In the genomic region with DNA sequence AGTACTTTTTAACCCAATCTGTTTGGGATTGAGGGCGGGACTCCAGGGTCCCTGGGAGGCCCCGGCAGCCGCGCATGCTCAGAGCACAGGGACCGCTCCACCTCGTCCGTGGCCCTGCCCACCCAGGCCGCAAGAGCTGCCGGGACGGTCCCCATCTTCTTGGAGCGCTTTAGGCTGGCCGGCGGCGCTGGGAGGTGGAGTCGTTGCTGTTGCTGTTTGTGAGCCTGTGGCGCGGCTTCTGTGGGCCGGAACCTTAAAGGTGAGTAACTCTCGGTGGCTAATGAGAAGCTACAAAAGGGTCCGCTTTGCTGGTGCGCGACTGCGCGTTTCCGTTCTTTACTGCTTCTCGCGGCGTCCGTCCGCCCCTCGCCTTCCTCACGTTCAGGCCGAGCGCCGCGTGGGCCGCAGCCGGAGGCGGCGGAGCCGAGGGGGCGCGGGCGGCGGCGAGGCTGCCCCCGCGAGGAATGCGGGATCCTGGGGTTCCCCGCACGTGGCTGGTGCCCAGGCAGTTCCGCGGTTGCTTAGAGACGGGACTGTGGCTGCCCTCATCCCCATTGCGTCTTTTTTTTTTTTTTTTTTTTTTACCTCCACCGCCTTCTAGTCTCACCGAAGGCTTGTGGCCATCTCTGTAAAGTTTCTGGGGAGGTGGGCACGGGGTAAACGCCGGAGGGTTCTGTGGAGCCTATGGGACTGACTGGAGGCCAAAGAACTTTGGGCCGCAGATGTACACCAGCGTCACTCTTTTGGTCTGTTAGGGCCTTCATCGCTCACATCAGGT, we compare ENCODE assay signal across 1 cellular context.
TF ChIP-seq lines count a peak whose summit lies in the region.

Gene SSB, plus strand, starts transcription at position 154 of the 778 bp plus-strand sequence. CDS start 2,090 bp downstream, outside the sequence.

TF ChIP-seq in HCT116, 20 proteins besides CTCF, POLR2A, EP300 and RAD21 (continued from another document):
- TF ChIP-seq MAX (IDR thresholded peaks at IDR 0.05) (peak; percentile 12; the same call in 1 of the 2 replicates), ZNF274 (IDR thresholded peaks at IDR 0.05; ENCODE audit: low read depth, low read length) (no peak), SRF (IDR thresholded peaks at IDR 0.05; ENCODE audit: low read depth) (no peak), ZFX (IDR thresholded peaks at IDR 0.05) (peak; percentile 86), POLR2AphosphoS5 (IDR thresholded peaks at IDR 0.05; ENCODE audit: low read depth, low read length) (peak; percentile 98), ZBTB33 (IDR thresholded peaks at IDR 0.05; ENCODE audit: extremely low read depth, insufficient replicate concordance, low read length) (no peak)
- TF ChIP-seq, protein P1, sequence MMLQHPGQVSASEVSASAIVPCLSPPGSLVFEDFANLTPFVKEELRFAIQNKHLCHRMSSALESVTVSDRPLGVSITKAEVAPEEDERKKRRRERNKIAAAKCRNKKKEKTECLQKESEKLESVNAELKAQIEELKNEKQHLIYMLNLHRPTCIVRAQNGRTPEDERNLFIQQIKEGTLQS (IDR thresholded peaks at IDR 0.05), result no peak
TF ChIP-seq in HCT116: peak in this region for 5.
